31 cellular contexts compared by ENCODE assay signal in genomic region chr10:15743443-15743842, GRCh38. TPM values are rescaled to one million over a fixed set of nuclear protein-coding genes. Genes with fewer than 3 reads are reported as not detected.
"Had no signal": no experiment of that assay in that cellular context is flagged by ENCODE, and none has a peak within 500 bp of the region (broad histone marks: within the 10 kb centered on the region; RNA-seq: fewer than 3 reads in every experiment).

No MANE protein-coding gene starts in this region.

- H3K27me3 ChIP-seq: body of pancreas, cardiac muscle cell, dorsolateral prefrontal cortex had no signal

- DNase-seq: activated B cell treated with CpG ODN at 0.5 μM for 24 hours; activated CD4-positive, alpha-beta T cell treated with anti-CD3 and anti-CD28 coated beads for 48 hours; activated CD4-positive, alpha-beta T cell treated with anti-CD3 and anti-CD28 coated beads, Interleukin-2, amount 50 U/mL, for 1 hour; activated CD4-positive, alpha-beta T cell treated with anti-CD3 and anti-CD28 coated beads, Interleukin-2, amount 50 U/mL, for 48 hours; activated CD8-positive, alpha-beta memory T cell treated with anti-CD3 and anti-CD28 coated beads for 24 hours; activated CD8-positive, alpha-beta T cell treated with anti-CD3 and anti-CD28 coated beads for 36 hours; activated effector memory CD4-positive, alpha-beta T cell treated with Interleukin-2 at 50 U/mL for 16 hours; activated gamma-delta T cell treated with Interleukin-2 at 50 U/mL for 16 hours; activated naive CD4-positive, alpha-beta T cell treated with Interleukin-2 at 50 U/mL for 16 hours; activated T-cell treated with anti-CD3 and anti-CD28 coated beads, Interleukin-2, amount 50 U/mL, for 4 hours; amniotic stem cell; body of pancreas; dorsolateral prefrontal cortex; effector memory CD4-positive, alpha-beta T cell; foreskin fibroblast; T-cell; T-helper 9 cell; WERI-Rb-1 had no signal

- H3K27ac ChIP-seq: body of pancreas, cardiac muscle cell, coronary artery, dorsolateral prefrontal cortex, WERI-Rb-1 had no signal

- H3K9me3 ChIP-seq: body of pancreas had no signal

- H3K27me3 Mint-ChIP-seq: activated B cell treated with CpG ODN at 0.5 μM for 24 hours had no signal

- H3K27ac Mint-ChIP-seq: activated B cell treated with CpG ODN at 0.5 μM for 24 hours; activated CD8-positive, alpha-beta T cell treated with anti-CD3 and anti-CD28 coated beads for 36 hours; activated naive CD8-positive, alpha-beta T cell; activated T-helper 17 cell treated with anti-CD3 and anti-CD28 coated beads, Interleukin-2, amount 50 U/mL, for 72 hours; dendritic cell treated with granulocyte-macrophage colony-stimulating factor and Interleukin-4, amounts not matched to agents 40 ng/mL and 50 ng/mL, for 4 days; endodermal cell; T-cell; T-helper 1 cell treated with Interleukin-12 subunit alpha and Interleukin-12 subunit beta and Interleukin-4 antibody, amounts not matched to agents 30 μg/mL and 1 μg/mL, for 36 hours had no signal

- H3K4me3 Mint-ChIP-seq: activated B cell treated with CpG ODN at 0.5 μM for 24 hours; activated CD8-positive, alpha-beta T cell treated with anti-CD3 and anti-CD28 coated beads for 36 hours; activated naive CD8-positive, alpha-beta T cell; activated T-cell treated with anti-CD3 and anti-CD28 coated beads, Interleukin-2, amount 50 U/mL, for 4 hours; activated T-helper 17 cell treated with anti-CD3 and anti-CD28 coated beads, Interleukin-2, amount 50 U/mL, for 72 hours; central memory CD8-positive, alpha-beta T cell; dendritic cell treated with granulocyte-macrophage colony-stimulating factor and Interleukin-4, amounts not matched to agents 40 ng/mL and 50 ng/mL, for 4 days; endodermal cell; T-cell; T-helper 1 cell treated with Interleukin-12 subunit alpha and Interleukin-12 subunit beta and Interleukin-4 antibody, amounts not matched to agents 30 μg/mL and 1 μg/mL, for 36 hours had no signal

- H3K4me1 ChIP-seq: body of pancreas had no signal

- ATAC-seq: activated CD4-positive, CD25-positive, alpha-beta regulatory T cell treated with anti-CD3 and anti-CD28 coated beads, Interleukin-2, amount 50 U/mL, for 24 hours; activated CD8-positive, alpha-beta T cell treated with anti-CD3 and anti-CD28 coated beads for 36 hours; activated T-cell treated with anti-CD3 and anti-CD28 coated beads, Interleukin-2, amount 50 U/mL, for 4 hours; activated T-helper 17 cell treated with anti-CD3 and anti-CD28 coated beads, Interleukin-2, amount 50 U/mL, for 72 hours; body of pancreas; esophagus mucosa; T-cell had no signal

- H3K36me3 ChIP-seq: cardiac muscle cell, WERI-Rb-1 had no signal

- FAIRE-seq: frontal cortex, TTC549 had no signal

- H3K4me3 ChIP-seq: body of pancreas, cardiac muscle cell, coronary artery, dorsolateral prefrontal cortex had no signal

- H3K36me3 Mint-ChIP-seq: activated naive CD8-positive, alpha-beta T cell; T-cell had no signal

- H3K4me1 Mint-ChIP-seq: activated B cell treated with CpG ODN at 0.5 μM for 24 hours; activated T-helper 17 cell treated with anti-CD3 and anti-CD28 coated beads, Interleukin-2, amount 50 U/mL, for 72 hours; central memory CD8-positive, alpha-beta T cell; T-cell had no signal

- H3K9me3 Mint-ChIP-seq: activated B cell treated with CpG ODN at 0.5 μM for 24 hours; activated CD8-positive, alpha-beta T cell treated with anti-CD3 and anti-CD28 coated beads for 36 hours; activated T-cell treated with anti-CD3 and anti-CD28 coated beads, Interleukin-2, amount 50 U/mL, for 4 hours; activated T-helper 17 cell treated with anti-CD3 and anti-CD28 coated beads, Interleukin-2, amount 50 U/mL, for 72 hours; central memory CD8-positive, alpha-beta T cell; dendritic cell treated with granulocyte-macrophage colony-stimulating factor and Interleukin-4, amounts not matched to agents 40 ng/mL and 50 ng/mL, for 4 days; endodermal cell; T-cell; T-helper 1 cell treated with Interleukin-12 subunit alpha and Interleukin-12 subunit beta and Interleukin-4 antibody, amounts not matched to agents 30 μg/mL and 1 μg/mL, for 36 hours had no signal

RNA-seq across cellular contexts. Expression of gene ITGA8, which starts 23.7 kb away (rescaled TPM):
- total RNA-seq: activated B cell treated with CpG ODN at 0.5 μM for 24 hours; activated CD8-positive, alpha-beta T cell treated with anti-CD3 and anti-CD28 coated beads for 36 hours; activated T-cell treated with anti-CD3 and anti-CD28 coated beads, Interleukin-2, amount 50 U/mL, for 4 hours; activated T-helper 17 cell treated with anti-CD3 and anti-CD28 coated beads, Interleukin-2, amount 50 U/mL, for 72 hours; T-helper 2 cell treated with Interferon-gamma antibody and Interleukin-4, amounts not matched to agents 100 ng/mL and 5 ng/mL, for 36 hours had no signal
